In genomic region chr2:147094077-147094476, GRCh38 we compare ENCODE assay signal across 24 cellular contexts.
"Had no signal": no experiment of that assay in that cellular context is flagged by ENCODE, and none has a peak within 500 bp of the region (broad histone marks: within the 10 kb centered on the region; RNA-seq: fewer than 3 reads in every experiment).

No MANE protein-coding gene starts in this region.

- H3K36me3 Mint-ChIP-seq: activated naive CD8-positive, alpha-beta T cell treated with anti-CD3 and anti-CD28 coated beads, Interleukin-2, amount 10 ng/mL, durations not matched to agents 7 days and 5 days had no signal

- H3K4me1 Mint-ChIP-seq: activated naive CD8-positive, alpha-beta T cell treated with anti-CD3 and anti-CD28 coated beads, Interleukin-2, amount 10 ng/mL, durations not matched to agents 7 days and 5 days had no signal

- DNase-seq: activated CD4-positive, alpha-beta T cell treated with anti-CD3 and anti-CD28 coated beads for 36 hours; activated CD8-positive, alpha-beta memory T cell treated with anti-CD3 and anti-CD28 coated beads, Interleukin-2, amount 50 U/mL, for 4 hours; activated CD8-positive, alpha-beta T cell treated with anti-CD3 and anti-CD28 coated beads for 36 hours; activated naive CD4-positive, alpha-beta T cell treated with anti-CD3 and anti-CD28 coated beads, Interleukin-2, amount 50 U/mL, for 16 hours; activated naive CD8-positive, alpha-beta T cell treated with anti-CD3 and anti-CD28 coated beads, Interleukin-2, amount 10 ng/mL, durations not matched to agents 7 days and 5 days; activated T-cell treated with anti-CD3 and anti-CD28 coated beads, Interleukin-2, amount 50 U/mL, for 72 hours; adrenal gland; anterior cingulate cortex; KG1; NCI-H1092; NCI-H1417; NCI-H1930; NCI-H2171; NCI-H2227 treated with DMSO at 0.1 percent for 48 hours; NCI-H526; NCI-H774; NK-92 treated with Interleukin-12 subunit alpha and Interleukin-12 subunit beta, amount 100 ng/mL, for 24 hours; Peyer's patch; Right ventricle myocardium superior; SJCRH30; T-helper 9 cell had no signal

- H3K9me3 ChIP-seq: adrenal gland, Peyer's patch, SJCRH30 had no signal

- ATAC-seq: activated CD4-positive, alpha-beta T cell treated with anti-CD3 and anti-CD28 coated beads for 36 hours; activated CD8-positive, alpha-beta T cell treated with anti-CD3 and anti-CD28 coated beads for 36 hours; activated T-cell treated with anti-CD3 and anti-CD28 coated beads, Interleukin-2, amount 50 U/mL, for 72 hours; SK-N-SH treated with all-trans-retinoic acid at 6 μM for 48 hours had no signal

- H3K4me3 ChIP-seq: adrenal gland, Peyer's patch, SJCRH30 had no signal

- H3K9me3 Mint-ChIP-seq: activated CD8-positive, alpha-beta T cell treated with anti-CD3 and anti-CD28 coated beads for 36 hours; activated naive CD8-positive, alpha-beta T cell treated with anti-CD3 and anti-CD28 coated beads, Interleukin-2, amount 10 ng/mL, durations not matched to agents 7 days and 5 days; activated T-cell treated with anti-CD3 and anti-CD28 coated beads, Interleukin-2, amount 50 U/mL, for 72 hours; activated T-helper 2 cell treated with anti-CD3 and anti-CD28 coated beads, Interferon-gamma antibody, Interleukin-2, Interleukin-4, amounts not matched to agents 10 μg/mL and 5 μg/mL and 100 μg/mL, durations not matched to agents 14 hours and 24 hours and 36 hours; T-helper 1 cell treated with Interleukin-12 subunit alpha and Interleukin-12 subunit beta and Interleukin-4 antibody, amounts not matched to agents 30 μg/mL and 1 μg/mL, for 36 hours had no signal

- H3K36me3 ChIP-seq: adrenal gland, Peyer's patch, SJCRH30 had no signal

- H3K27me3 ChIP-seq: adrenal gland, Peyer's patch, SJCRH30 had no signal

- H3K27ac Mint-ChIP-seq: activated CD4-positive, alpha-beta T cell treated with anti-CD3 and anti-CD28 coated beads for 36 hours; activated CD8-positive, alpha-beta T cell treated with anti-CD3 and anti-CD28 coated beads for 36 hours; activated naive CD8-positive, alpha-beta T cell treated with anti-CD3 and anti-CD28 coated beads, Interleukin-2, amount 10 ng/mL, durations not matched to agents 7 days and 5 days; activated T-cell treated with anti-CD3 and anti-CD28 coated beads, Interleukin-2, amount 50 U/mL, for 72 hours; activated T-helper 2 cell treated with anti-CD3 and anti-CD28 coated beads, Interferon-gamma antibody, Interleukin-2, Interleukin-4, amounts not matched to agents 10 μg/mL and 5 μg/mL and 100 μg/mL, durations not matched to agents 14 hours and 24 hours and 36 hours; T-helper 1 cell treated with Interleukin-12 subunit alpha and Interleukin-12 subunit beta and Interleukin-4 antibody, amounts not matched to agents 30 μg/mL and 1 μg/mL, for 36 hours had no signal

- H3K4me1 ChIP-seq: adrenal gland, Peyer's patch, SJCRH30 had no signal

- H3K4me3 Mint-ChIP-seq: activated CD4-positive, alpha-beta T cell treated with anti-CD3 and anti-CD28 coated beads for 36 hours; activated CD8-positive, alpha-beta T cell treated with anti-CD3 and anti-CD28 coated beads for 36 hours; activated naive CD8-positive, alpha-beta T cell treated with anti-CD3 and anti-CD28 coated beads, Interleukin-2, amount 10 ng/mL, durations not matched to agents 7 days and 5 days; activated T-cell treated with anti-CD3 and anti-CD28 coated beads, Interleukin-2, amount 50 U/mL, for 72 hours; T-helper 1 cell treated with Interleukin-12 subunit alpha and Interleukin-12 subunit beta and Interleukin-4 antibody, amounts not matched to agents 30 μg/mL and 1 μg/mL, for 36 hours had no signal
